ENCODE assay signal across 16 cellular contexts in the genomic region with DNA sequence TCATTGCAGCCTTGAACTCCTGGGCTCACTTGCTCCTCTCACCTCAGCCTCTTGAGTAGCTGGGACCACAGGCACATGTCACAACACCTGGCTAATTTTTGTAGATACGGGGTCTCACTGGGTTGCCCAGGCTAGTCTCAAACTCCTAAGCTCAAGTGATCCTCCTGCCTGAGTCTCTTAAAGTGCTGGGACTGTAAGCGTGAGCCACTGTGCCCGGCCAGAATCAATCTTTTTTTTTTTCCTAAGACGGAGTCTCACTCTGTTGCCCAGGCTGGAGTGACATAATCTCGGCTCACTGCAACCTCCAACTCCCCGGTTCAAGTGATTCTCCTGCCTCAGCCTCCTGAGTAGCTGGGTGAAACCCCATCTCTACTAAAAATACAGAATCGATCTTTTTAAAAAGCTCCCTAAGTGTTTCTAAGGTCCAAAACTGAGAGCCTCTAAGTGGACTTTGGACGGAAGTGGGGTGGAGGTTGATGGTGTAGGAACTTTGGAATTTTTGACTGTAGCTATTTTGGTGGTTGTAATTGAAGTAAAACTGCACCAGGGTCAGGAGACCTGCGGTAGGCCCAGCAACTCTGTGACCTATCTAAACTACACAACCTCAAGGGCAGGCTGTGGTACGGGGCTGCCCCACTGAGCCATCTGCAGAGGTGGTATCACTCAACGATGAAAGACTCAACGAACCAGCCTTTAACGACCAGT.
A peak's percentile ranks its signal among the peaks of the same experiment; 100 is the strongest.
DNase-seq lines count a peak whose midpoint lies in the region; ATAC-seq and TF ChIP-seq lines count a peak whose summit lies in the region.
"Had no signal": no experiment of that assay in that cellular context is flagged by ENCODE, and none has a peak within 500 bp of the region (broad histone marks: within the 10 kb centered on the region; RNA-seq: fewer than 3 reads in every experiment).

No MANE protein-coding gene starts in this region.

- H3K79me2 ChIP-seq in OCI-LY1 (ENCODE audit: insufficient read depth, low read length) = no peaks in the 10 kb centered on the region

- no peak overlapping the region for H3K9ac ChIP-seq in OCI-LY1 (ENCODE audit: low read length)

- H3K4me3 Mint-ChIP-seq in naive thymus-derived CD8-positive, alpha-beta T cell = no peak overlapping the region

- peak; percentile 84 for ATAC-seq in GM19463 (IDR thresholded peaks at IDR 0.05; ENCODE audit: unreplicated experiment)
- no peak for ATAC-seq in naive thymus-derived CD8-positive, alpha-beta T cell
- ATAC-seq in HG02970 (IDR thresholded peaks at IDR 0.05; ENCODE audit: low FRiP score, unreplicated experiment) = no peak

- H3K27ac ChIP-seq in OCI-LY1 (ENCODE audit: low read depth, low read length, poor library complexity, severe bottlenecking) = peak overlapping the region; percentile 69
- H3K27ac ChIP-seq: cardiac muscle cell, right atrium auricular region had no signal

- H3K9me2 ChIP-seq in OCI-LY1 (ENCODE audit: low read depth, low read length) = no peaks in the 10 kb centered on the region

- H3K4me3 ChIP-seq in OCI-LY1 (ENCODE audit: low read depth, low read length, poor library complexity, severe bottlenecking) = no peak overlapping the region
- H3K4me3 ChIP-seq: cardiac muscle cell, right atrium auricular region had no signal

- peaks cover 0 to 13% (median 3%) of the 10 kb centered on the region in 4 donors for H3K4me1 Mint-ChIP-seq in naive thymus-derived CD8-positive, alpha-beta T cell

- DNase-seq in GM10266 (ENCODE audit: extremely low spot score) (peak; percentile 43), HPDE6-E6E7 (ENCODE audit: extremely low spot score) (no peak), NCI-H82 (lab: John Stamatoyannopoulos, UW) (no peak)
- DNase-seq in naive thymus-derived CD8-positive, alpha-beta T cell = no peak
- no peak for DNase-seq in stimulated activated CD8-positive, alpha-beta memory T cell treated with anti-CD3 and anti-CD28 coated beads, Interleukin-4, amount 100 ng/mL, for 48 hours
- DNase-seq: activated CD4-positive, alpha-beta T cell treated with anti-CD3 and anti-CD28 coated beads for 1 hour; glutamatergic neuron; kidney glomerular epithelial cell; NCI-H2171 treated with DMSO at 0.1 percent for 48 hours; stimulated activated CD4-positive, alpha-beta T cell treated with anti-CD3 and anti-CD28 coated beads, Interleukin-4, amount 100 ng/mL, for 1 hour had no signal

- POLR2A ChIA-PET in naive thymus-derived CD8-positive, alpha-beta T cell (lab: Charles Lee) = no interaction called here

- H2AFZ ChIP-seq in OCI-LY1 (ENCODE audit: low read length) = no peak overlapping the region

- no peaks in the 10 kb centered on the region for H3K9me3 Mint-ChIP-seq in naive thymus-derived CD8-positive, alpha-beta T cell
- H3K9me3 Mint-ChIP-seq: activated T-helper 2 cell treated with anti-CD3 and anti-CD28 coated beads, Interferon-gamma antibody, Interleukin-2, Interleukin-4, amounts not matched to agents 10 μg/mL and 5 μg/mL and 100 μg/mL, durations not matched to agents 14 hours and 24 hours and 36 hours had no signal

- H3K27me3 ChIP-seq in OCI-LY1 (ENCODE audit: insufficient read depth, low read length) = no peaks in the 10 kb centered on the region
- H3K27me3 ChIP-seq: cardiac muscle cell, right atrium auricular region had no signal

- peaks cover 40% of the 10 kb centered on the region for H3K36me3 ChIP-seq in OCI-LY1 (ENCODE audit: insufficient read depth, low read length)

- TF ChIP-seq CTCF in GM10266 (IDR thresholded peaks at IDR 0.05; ENCODE audit: control insufficient read depth, insufficient read depth, low read depth, missing control alignments) = no peak
- TF ChIP-seq CTCF in OCI-LY1 (IDR thresholded peaks at IDR 0.05; ENCODE audit: low read length) = no peak

- no peaks in the 10 kb centered on the region for H3K27me3 Mint-ChIP-seq in naive thymus-derived CD8-positive, alpha-beta T cell

- H3K9me3 ChIP-seq in OCI-LY1 (ENCODE audit: low read length) = no peaks in the 10 kb centered on the region
- H3K9me3 ChIP-seq: right atrium auricular region had no signal

- H3K27ac Mint-ChIP-seq in naive thymus-derived CD8-positive, alpha-beta T cell = peak overlapping the region in 7 of 10 donors; percentile 21 to 70 (median 31)
- H3K27ac Mint-ChIP-seq: activated T-helper 2 cell treated with anti-CD3 and anti-CD28 coated beads, Interferon-gamma antibody, Interleukin-2, Interleukin-4, amounts not matched to agents 10 μg/mL and 5 μg/mL and 100 μg/mL, durations not matched to agents 14 hours and 24 hours and 36 hours had no signal

- H3K4me2 ChIP-seq in OCI-LY1 (ENCODE audit: low read length) = no peak overlapping the region

- no peaks in the 10 kb centered on the region for H4K20me1 ChIP-seq in OCI-LY1 (ENCODE audit: insufficient read depth, low read length)

- peaks cover 14% of the 10 kb centered on the region for H3K4me1 ChIP-seq in OCI-LY1 (ENCODE audit: insufficient read depth, low read length, severe bottlenecking)

- H3F3A ChIP-seq in OCI-LY1 (ENCODE audit: insufficient read depth, low read length) = no peaks in the 10 kb centered on the region

- H3K36me3 Mint-ChIP-seq in naive thymus-derived CD8-positive, alpha-beta T cell = peaks cover 0 to 26% (median 8%) of the 10 kb centered on the region in 3 donors
